In genomic region chr2:108634591-108635160, GRCh38 we compare ENCODE assay signal across 12 cellular contexts.
DNase-seq lines count a peak whose midpoint lies in the region; ATAC-seq and TF ChIP-seq lines count a peak whose summit lies in the region.
"Had no signal": no experiment of that assay in that cellular context is flagged by ENCODE, and none has a peak within 500 bp of the region (broad histone marks: within the 10 kb centered on the region; RNA-seq: fewer than 3 reads in every experiment).

No MANE protein-coding gene starts in this region.

- H4K5ac ChIP-seq in H9 (ENCODE audit: insufficient read length, low read depth, low read length): no peak overlapping the region

- no peak overlapping the region for H2BK5ac ChIP-seq in H9 (ENCODE audit: insufficient read length, low read length)

- H3K36me3 Mint-ChIP-seq in CD14-positive monocyte: peaks cover 41 to 46% of the 10 kb centered on the region in 2 donors
- no peaks in the 10 kb centered on the region for H3K36me3 Mint-ChIP-seq in H9 (ENCODE audit: insufficient read depth in 1 of 3, low read depth in 3 of 3)
- peaks cover 73% of the 10 kb centered on the region for H3K36me3 Mint-ChIP-seq in dendritic cell treated with granulocyte-macrophage colony-stimulating factor and Interleukin-4, amounts not matched to agents 40 ng/mL and 50 ng/mL, for 4 days (ENCODE audit: low read depth)
- H3K36me3 Mint-ChIP-seq in naive thymus-derived CD4-positive, alpha-beta T cell: peaks cover 0 to 19% (median 0%) of the 10 kb centered on the region in 5 donors

- no peaks in the 10 kb centered on the region for H3K9me3 ChIP-seq in H9 (ENCODE audit: control insufficient read depth, low read depth, low read length)
- no peaks in the 10 kb centered on the region for H3K9me3 ChIP-seq in naive thymus-derived CD4-positive, alpha-beta T cell (ENCODE audit: control insufficient read depth in 2 of 3, low read length in 3 of 3)

- H3K79me1 ChIP-seq in H9 (ENCODE audit: insufficient read depth, low read depth, low read length, poor library complexity, severe bottlenecking): no peaks in the 10 kb centered on the region

- no peak overlapping the region for H3K56ac ChIP-seq in H9 (ENCODE audit: insufficient read length, low read depth, low read length)

- H2BK20ac ChIP-seq in H9 (ENCODE audit: low read depth, low read length, poor library complexity, severe bottlenecking): no peak overlapping the region

- no peak overlapping the region for H3K4me3 Mint-ChIP-seq in CD14-positive monocyte
- H3K4me3 Mint-ChIP-seq in H9: no peak overlapping the region; a peak in 1 of 5 replicates
- no peak overlapping the region for H3K4me3 Mint-ChIP-seq in dendritic cell treated with granulocyte-macrophage colony-stimulating factor and Interleukin-4, amounts not matched to agents 40 ng/mL and 50 ng/mL, for 4 days
- no peak overlapping the region for H3K4me3 Mint-ChIP-seq in naive thymus-derived CD4-positive, alpha-beta T cell
- H3K4me3 Mint-ChIP-seq: CD8-positive, alpha-beta memory T cell; T-helper 1 cell treated with Interleukin-12 subunit alpha and Interleukin-12 subunit beta and Interleukin-4 antibody, amounts not matched to agents 30 μg/mL and 1 μg/mL, for 36 hours had no signal

- H3K27ac ChIP-seq in H9 (ENCODE audit: insufficient read length, low read depth, low read length) (no peak overlapping the region), substantia nigra (ENCODE audit: low read depth, low read length, poor library complexity, severe bottlenecking) (no peak overlapping the region)
- no peak overlapping the region for H3K27ac ChIP-seq in naive thymus-derived CD4-positive, alpha-beta T cell (ENCODE audit: low read depth, low read length)

- POLR2A ChIA-PET in naive thymus-derived CD4-positive, alpha-beta T cell (lab: Charles Lee): interaction anchor here (0.9 to 3.0 kb wide), 6 partner anchors 12 to 26 kb away, joined by 3 to 13 read pairs (median 6); no protein-coding TSS in a partner anchor

- no peak overlapping the region for H3K9ac ChIP-seq in H9 (ENCODE audit: extremely low read depth, insufficient read length, low read length)

- no peaks in the 10 kb centered on the region for H3K79me2 ChIP-seq in H9 (ENCODE audit: insufficient read depth, low read length)

- H3K4me1 ChIP-seq in H9 (ENCODE audit: insufficient read depth, low read length): no peaks in the 10 kb centered on the region; the same call in 1 of the 2 replicates
- peaks cover 3 to 4% of the 10 kb centered on the region in 2 donors for H3K4me1 ChIP-seq in naive thymus-derived CD4-positive, alpha-beta T cell (ENCODE audit: control insufficient read depth in 2 of 2, insufficient read depth in 2 of 2, low read length in 2 of 2)

- intact Hi-C loops in CD14-positive monocyte (cut with micrococcal nuclease): no loop called here
- intact Hi-C loops in dendritic cell treated with granulocyte-macrophage colony-stimulating factor and Interleukin-4, amounts not matched to agents 40 ng/mL and 50 ng/mL, for 4 days (cut with micrococcal nuclease): loop anchor here (5.0 kb wide), 1 partner anchor 42 kb away; no protein-coding TSS in a partner anchor
- intact Hi-C loops in naive thymus-derived CD4-positive, alpha-beta T cell (cut with micrococcal nuclease): no loop called here

- H4K20me1 ChIP-seq in H9 (ENCODE audit: control insufficient read depth, insufficient read depth, insufficient read length): no peaks in the 10 kb centered on the region

- H3K4me1 Mint-ChIP-seq in CD14-positive monocyte: peaks cover 54% of the 10 kb centered on the region
- H3K4me1 Mint-ChIP-seq in H9: peaks cover 17 to 27% of the 10 kb centered on the region in 2 experiments
- H3K4me1 Mint-ChIP-seq in dendritic cell treated with granulocyte-macrophage colony-stimulating factor and Interleukin-4, amounts not matched to agents 40 ng/mL and 50 ng/mL, for 4 days (ENCODE audit: low read depth): peaks cover 85% of the 10 kb centered on the region
- H3K4me1 Mint-ChIP-seq in naive thymus-derived CD4-positive, alpha-beta T cell: peaks cover 18 to 68% (median 57%) of the 10 kb centered on the region in 7 donors

- no peak overlapping the region for H3T11ph ChIP-seq in H9 (ENCODE audit: low read length)

- no peaks in the 10 kb centered on the region for H3K27me3 ChIP-seq in H9 (ENCODE audit: insufficient read depth, low read length)
- H3K27me3 ChIP-seq in naive thymus-derived CD4-positive, alpha-beta T cell (ENCODE audit: control insufficient read depth in 2 of 2, insufficient read depth in 2 of 2, low read length in 2 of 2): no peaks in the 10 kb centered on the region

- H2AFZ ChIP-seq in H9 (ENCODE audit: low read length): no peak overlapping the region

- no peaks in the 10 kb centered on the region for H3K9me3 Mint-ChIP-seq in CD14-positive monocyte
- no peaks in the 10 kb centered on the region for H3K9me3 Mint-ChIP-seq in H9
- no peaks in the 10 kb centered on the region for H3K9me3 Mint-ChIP-seq in dendritic cell treated with granulocyte-macrophage colony-stimulating factor and Interleukin-4, amounts not matched to agents 40 ng/mL and 50 ng/mL, for 4 days
- no peaks in the 10 kb centered on the region for H3K9me3 Mint-ChIP-seq in naive thymus-derived CD4-positive, alpha-beta T cell
- H3K9me3 Mint-ChIP-seq: activated T-helper 2 cell treated with anti-CD3 and anti-CD28 coated beads, Interferon-gamma antibody, Interleukin-2, Interleukin-4, amounts not matched to agents 10 μg/mL and 5 μg/mL and 100 μg/mL, durations not matched to agents 14 hours and 24 hours and 36 hours; CD8-positive, alpha-beta memory T cell; T-helper 1 cell treated with Interleukin-12 subunit alpha and Interleukin-12 subunit beta and Interleukin-4 antibody, amounts not matched to agents 30 μg/mL and 1 μg/mL, for 36 hours had no signal

- no peak for TF ChIP-seq CTCF in CD14-positive monocyte (IDR thresholded peaks at IDR 0.05)
- no peak for TF ChIP-seq CTCF in H9 (conservative IDR thresholded peaks at IDR 0.05)

- H3K23ac ChIP-seq in H9 (ENCODE audit: insufficient read length, low read depth, low read length): no peak overlapping the region

- H3K23me2 ChIP-seq in H9 (ENCODE audit: insufficient read length, low read depth, low read length, poor library complexity, severe bottlenecking): no peaks in the 10 kb centered on the region

- no peaks in the 10 kb centered on the region for H3K36me3 ChIP-seq in naive thymus-derived CD4-positive, alpha-beta T cell (ENCODE audit: control insufficient read depth in 2 of 3, insufficient read depth in 3 of 3, low read length in 3 of 3)

- DNase-seq in CD14-positive monocyte (ENCODE audit: low spot score) (no peak), H9 (no peak), mucosa of gallbladder (ENCODE audit: low spot score) (no peak), occipital lobe (lab: John Stamatoyannopoulos, UW) (no peak), substantia nigra (lab: John Stamatoyannopoulos, UW) (no peak)
- DNase-seq in naive thymus-derived CD4-positive, alpha-beta T cell: no peak
- DNase-seq: activated CD4-positive, alpha-beta T cell treated with anti-CD3 and anti-CD28 coated beads for 4 hours; CD8-positive, alpha-beta memory T cell; stimulated activated CD4-positive, alpha-beta T cell treated with anti-CD3 and anti-CD28 coated beads, Interleukin-4, amount 100 ng/mL, for 4 hours had no signal

- H4K91ac ChIP-seq in H9 (ENCODE audit: insufficient read length, low read depth, low read length): no peak overlapping the region

- no peak overlapping the region for H3K4me2 ChIP-seq in H9 (ENCODE audit: insufficient read depth, insufficient read length, low read length)

- H3K18ac ChIP-seq in H9 (ENCODE audit: insufficient read length, low read depth, low read length): no peak overlapping the region

- H2BK120ac ChIP-seq in H9 (ENCODE audit: low read depth, low read length, poor library complexity, severe bottlenecking): no peak overlapping the region

- CTCF ChIA-PET in naive thymus-derived CD4-positive, alpha-beta T cell (lab: Charles Lee): interaction anchor here (1.3 to 5.6 kb wide), 6 partner anchors 9 to 37 kb away, joined by 3 to 136 read pairs (median 6); no protein-coding TSS in a partner anchor

- H3K27ac Mint-ChIP-seq in CD14-positive monocyte (peak overlapping the region; percentile 76 to 99 (median 87)), H9 (peak overlapping the region; percentile 28 to 51 (median 50); a peak in 2 of 7 replicates)
- H3K27ac Mint-ChIP-seq in dendritic cell treated with granulocyte-macrophage colony-stimulating factor and Interleukin-4, amounts not matched to agents 40 ng/mL and 50 ng/mL, for 4 days: peak overlapping the region; percentile 53
- peak overlapping the region in 6 of 9 donors; percentile 22 to 82 (median 53) for H3K27ac Mint-ChIP-seq in naive thymus-derived CD4-positive, alpha-beta T cell
- H3K27ac Mint-ChIP-seq: activated T-helper 2 cell treated with anti-CD3 and anti-CD28 coated beads, Interferon-gamma antibody, Interleukin-2, Interleukin-4, amounts not matched to agents 10 μg/mL and 5 μg/mL and 100 μg/mL, durations not matched to agents 14 hours and 24 hours and 36 hours had no signal

- H3K14ac ChIP-seq in H9 (ENCODE audit: insufficient read depth, low read length): no peak overlapping the region

- no peak overlapping the region for H2AK5ac ChIP-seq in H9 (ENCODE audit: insufficient read length, low read length)

- H2BK15ac ChIP-seq in H9 (ENCODE audit: low read depth, low read length): no peak overlapping the region

- H2BK12ac ChIP-seq in H9 (ENCODE audit: insufficient read length, low read depth, low read length): no peak overlapping the region

- ATAC-seq in naive thymus-derived CD4-positive, alpha-beta T cell: no peak

- no peak overlapping the region for H4K8ac ChIP-seq in H9 (replicated peaks; ENCODE audit: insufficient read length, low read depth, low read length)

- H3K27me3 Mint-ChIP-seq in CD14-positive monocyte (ENCODE audit: low read depth in 3 of 3) (peaks cover 0 to 1% (median 0%) of the 10 kb centered on the region in 3 donors), H9 (ENCODE audit: low read depth) (no peaks in the 10 kb centered on the region)
- no peaks in the 10 kb centered on the region for H3K27me3 Mint-ChIP-seq in dendritic cell treated with granulocyte-macrophage colony-stimulating factor and Interleukin-4, amounts not matched to agents 40 ng/mL and 50 ng/mL, for 4 days
- H3K27me3 Mint-ChIP-seq in naive thymus-derived CD4-positive, alpha-beta T cell: no peaks in the 10 kb centered on the region

- no CpG with 5 or more reads among the region's 10 CpGs for WGBS in H9 (ENCODE audit: extremely low coverage, insufficient read length, low lambda C conversion rate)

- no peak overlapping the region for H3K4ac ChIP-seq in H9 (ENCODE audit: low read depth, low read length)

- no peak overlapping the region for H3K4me3 ChIP-seq in naive thymus-derived CD4-positive, alpha-beta T cell (ENCODE audit: low read length)
